Comparison of ENCODE assay signal across 30 cellular contexts in the genomic region with DNA sequence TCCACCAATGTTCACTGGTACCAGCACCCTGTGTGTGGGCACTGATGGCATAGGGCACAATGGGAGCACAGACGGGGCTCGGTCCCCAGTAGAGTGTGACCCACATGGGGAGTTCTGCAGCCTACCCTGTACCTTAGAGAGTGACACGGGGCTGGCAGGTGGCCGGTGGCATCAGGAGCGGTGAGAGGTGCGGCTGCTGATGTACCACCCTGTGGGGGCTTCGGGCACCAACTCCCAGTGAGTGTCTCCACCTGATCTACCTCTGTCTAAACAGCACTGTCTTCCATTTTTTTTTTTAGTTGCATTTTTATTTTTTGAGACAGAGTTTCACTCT. TPM values are rescaled to one million over a fixed set of nuclear protein-coding genes. Genes with fewer than 3 reads are reported as not detected.
"Had no signal": no experiment of that assay in that cellular context is flagged by ENCODE, and none has a peak within 500 bp of the region (broad histone marks: within the 10 kb centered on the region; RNA-seq: fewer than 3 reads in every experiment).

No MANE protein-coding gene starts in this region.

- H3K27ac ChIP-seq: ascending aorta, breast epithelium, cardiac muscle cell, coronary artery, epithelial cell of prostate, esophagus squamous epithelium, gastroesophageal sphincter had no signal

- H3K4me1 Mint-ChIP-seq: activated CD8-positive, alpha-beta memory T cell treated with anti-CD3 and anti-CD28 coated beads, Interleukin-2, amount 10 ng/mL, durations not matched to agents 7 days and 5 days; activated naive CD4-positive, alpha-beta T cell treated with anti-CD3 and anti-CD28 coated beads, Interleukin-2, amount 10 ng/mL, durations not matched to agents 7 days and 5 days had no signal

- H3K27me3 ChIP-seq: ascending aorta, breast epithelium, cardiac muscle cell, dorsolateral prefrontal cortex, esophagus squamous epithelium, gastroesophageal sphincter had no signal

- H3K36me3 Mint-ChIP-seq: activated CD4-positive, alpha-beta memory T cell treated with anti-CD3 and anti-CD28 coated beads for 36 hours; activated CD8-positive, alpha-beta memory T cell treated with anti-CD3 and anti-CD28 coated beads, Interleukin-2, amount 10 ng/mL, durations not matched to agents 7 days and 5 days; activated naive CD4-positive, alpha-beta T cell treated with anti-CD3 and anti-CD28 coated beads, Interleukin-2, amount 10 ng/mL, durations not matched to agents 7 days and 5 days; activated naive CD4-positive, alpha-beta T cell treated with anti-CD3 and anti-CD28 coated beads, Interleukin-2, amount 50 U/mL, for 72 hours; activated naive CD8-positive, alpha-beta T cell treated with anti-CD3 and anti-CD28 coated beads, Interleukin-2, amount 10 ng/mL, durations not matched to agents 7 days and 5 days had no signal

- H3K9me3 Mint-ChIP-seq: activated CD4-positive, alpha-beta memory T cell treated with anti-CD3 and anti-CD28 coated beads for 36 hours; activated CD4-positive, alpha-beta T cell treated with anti-CD3 and anti-CD28 coated beads, Interleukin-2, amount 10 ng/mL, durations not matched to agents 24 days and 14 days; activated naive CD4-positive, alpha-beta T cell treated with anti-CD3 and anti-CD28 coated beads, Interleukin-2, amount 10 ng/mL, durations not matched to agents 7 days and 5 days; activated naive CD8-positive, alpha-beta T cell treated with anti-CD3 and anti-CD28 coated beads, Interleukin-2, amount 10 ng/mL, durations not matched to agents 7 days and 5 days; activated T-helper 1 cell treated with anti-CD3 and anti-CD28 coated beads, Interleukin-12 subunit alpha, Interleukin-12 subunit beta, Interleukin-2, Interleukin-4 antibody, amounts not matched to agents 30 ng/mL and 10 ng/mL and 1 ng/mL, durations not matched to agents 14 hours and 24 hours and 36 hours; activated T-helper 2 cell treated with anti-CD3 and anti-CD28 coated beads, Interferon-gamma antibody, Interleukin-2, Interleukin-4, amounts not matched to agents 10 μg/mL and 5 μg/mL and 100 μg/mL, durations not matched to agents 14 hours and 24 hours and 36 hours; central memory CD8-positive, alpha-beta T cell; dendritic cell treated with granulocyte-macrophage colony-stimulating factor and Interleukin-4, amounts not matched to agents 40 ng/mL and 50 ng/mL, for 4 days had no signal

- DNase-seq: activated CD4-positive, alpha-beta memory T cell treated with anti-CD3 and anti-CD28 coated beads for 36 hours; activated CD4-positive, alpha-beta T cell treated with anti-CD3 and anti-CD28 coated beads for 36 hours; activated CD4-positive, alpha-beta T cell treated with anti-CD3 and anti-CD28 coated beads, Interleukin-2, amount 10 ng/mL, durations not matched to agents 24 days and 14 days; activated CD4-positive, CD25-positive, alpha-beta regulatory T cell; activated CD4-positive, CD25-positive, alpha-beta regulatory T cell treated with anti-CD3 and anti-CD28 coated beads, Interleukin-2, amount 50 U/mL, for 72 hours; activated CD8-positive, alpha-beta memory T cell treated with anti-CD3 and anti-CD28 coated beads, Interleukin-2, amount 10 ng/mL, durations not matched to agents 7 days and 5 days; activated CD8-positive, alpha-beta memory T cell treated with anti-CD3 and anti-CD28 coated beads, Interleukin-2, amount 50 U/mL, for 4 hours; activated CD8-positive, alpha-beta T cell treated with anti-CD3 and anti-CD28 coated beads, Interleukin-2, amount 10 ng/mL, durations not matched to agents 7 days and 5 days; activated effector memory CD4-positive, alpha-beta T cell treated with anti-CD3 and anti-CD28 coated beads, Interleukin-2, amount 50 U/mL, for 16 hours; activated naive CD4-positive, alpha-beta T cell treated with anti-CD3 and anti-CD28 coated beads, Interleukin-2, amount 10 ng/mL, durations not matched to agents 7 days and 5 days; activated naive CD8-positive, alpha-beta T cell treated with anti-CD3 and anti-CD28 coated beads, Interleukin-2, amount 10 ng/mL, durations not matched to agents 7 days and 5 days; activated T-cell treated with anti-CD3 and anti-CD28 coated beads, Interleukin-2, amount 50 U/mL, for 1 hour; activated T-cell treated with anti-CD3 and anti-CD28 coated beads, Interleukin-2, amount 50 U/mL, for 48 hours; dorsolateral prefrontal cortex; esophagus squamous epithelium; foreskin melanocyte; T-helper 2 cell had no signal

- ATAC-seq: activated CD4-positive, alpha-beta T cell treated with anti-CD3 and anti-CD28 coated beads for 36 hours; activated CD8-positive, alpha-beta memory T cell treated with anti-CD3 and anti-CD28 coated beads, Interleukin-2, amount 10 ng/mL, durations not matched to agents 7 days and 5 days; activated CD8-positive, alpha-beta T cell treated with anti-CD3 and anti-CD28 coated beads, Interleukin-2, amount 10 ng/mL, durations not matched to agents 7 days and 5 days; activated naive CD4-positive, alpha-beta T cell treated with anti-CD3 and anti-CD28 coated beads, Interleukin-2, amount 50 U/mL, for 72 hours; gastroesophageal sphincter had no signal

- H3K36me3 ChIP-seq: ascending aorta, breast epithelium, cardiac muscle cell, esophagus squamous epithelium, gastroesophageal sphincter had no signal

- H3K4me1 ChIP-seq: ascending aorta had no signal

- H3K27ac Mint-ChIP-seq: activated CD4-positive, alpha-beta memory T cell treated with anti-CD3 and anti-CD28 coated beads for 36 hours; activated CD4-positive, alpha-beta T cell treated with anti-CD3 and anti-CD28 coated beads for 36 hours; activated CD4-positive, alpha-beta T cell treated with anti-CD3 and anti-CD28 coated beads, Interleukin-2, amount 10 ng/mL, durations not matched to agents 24 days and 14 days; activated CD8-positive, alpha-beta memory T cell treated with anti-CD3 and anti-CD28 coated beads, Interleukin-2, amount 10 ng/mL, durations not matched to agents 7 days and 5 days; activated CD8-positive, alpha-beta T cell treated with anti-CD3 and anti-CD28 coated beads, Interleukin-2, amount 10 ng/mL, durations not matched to agents 7 days and 5 days; activated naive CD4-positive, alpha-beta T cell treated with anti-CD3 and anti-CD28 coated beads, Interleukin-2, amount 10 ng/mL, durations not matched to agents 7 days and 5 days; activated naive CD4-positive, alpha-beta T cell treated with anti-CD3 and anti-CD28 coated beads, Interleukin-2, amount 50 U/mL, for 72 hours; activated naive CD8-positive, alpha-beta T cell treated with anti-CD3 and anti-CD28 coated beads, Interleukin-2, amount 10 ng/mL, durations not matched to agents 7 days and 5 days; activated T-helper 1 cell treated with anti-CD3 and anti-CD28 coated beads, Interleukin-12 subunit alpha, Interleukin-12 subunit beta, Interleukin-2, Interleukin-4 antibody, amounts not matched to agents 30 ng/mL and 10 ng/mL and 1 ng/mL, durations not matched to agents 14 hours and 24 hours and 36 hours; activated T-helper 2 cell treated with anti-CD3 and anti-CD28 coated beads, Interferon-gamma antibody, Interleukin-2, Interleukin-4, amounts not matched to agents 10 μg/mL and 5 μg/mL and 100 μg/mL, durations not matched to agents 14 hours and 24 hours and 36 hours; brain; dendritic cell treated with granulocyte-macrophage colony-stimulating factor and Interleukin-4, amounts not matched to agents 40 ng/mL and 50 ng/mL, for 4 days had no signal

- H3K4me3 ChIP-seq: ascending aorta, breast epithelium, cardiac muscle cell, coronary artery, dorsolateral prefrontal cortex, esophagus squamous epithelium, gastroesophageal sphincter had no signal

- H3K4me3 Mint-ChIP-seq: activated CD4-positive, alpha-beta memory T cell treated with anti-CD3 and anti-CD28 coated beads for 36 hours; activated CD4-positive, alpha-beta T cell treated with anti-CD3 and anti-CD28 coated beads for 36 hours; activated CD4-positive, alpha-beta T cell treated with anti-CD3 and anti-CD28 coated beads, Interleukin-2, amount 10 ng/mL, durations not matched to agents 24 days and 14 days; activated CD8-positive, alpha-beta memory T cell treated with anti-CD3 and anti-CD28 coated beads, Interleukin-2, amount 10 ng/mL, durations not matched to agents 7 days and 5 days; activated CD8-positive, alpha-beta T cell treated with anti-CD3 and anti-CD28 coated beads, Interleukin-2, amount 10 ng/mL, durations not matched to agents 7 days and 5 days; activated naive CD4-positive, alpha-beta T cell treated with anti-CD3 and anti-CD28 coated beads, Interleukin-2, amount 10 ng/mL, durations not matched to agents 7 days and 5 days; activated naive CD8-positive, alpha-beta T cell treated with anti-CD3 and anti-CD28 coated beads, Interleukin-2, amount 10 ng/mL, durations not matched to agents 7 days and 5 days; activated T-helper 1 cell treated with anti-CD3 and anti-CD28 coated beads, Interleukin-12 subunit alpha, Interleukin-12 subunit beta, Interleukin-2, Interleukin-4 antibody, amounts not matched to agents 30 ng/mL and 10 ng/mL and 1 ng/mL, durations not matched to agents 14 hours and 24 hours and 36 hours; brain; central memory CD8-positive, alpha-beta T cell; dendritic cell treated with granulocyte-macrophage colony-stimulating factor and Interleukin-4, amounts not matched to agents 40 ng/mL and 50 ng/mL, for 4 days had no signal

RNA-seq across cellular contexts. Expression of gene JAKMIP3, which starts 4.1 kb away (rescaled TPM):
- total RNA-seq: ascending aorta, endothelial cell of umbilical vein had no signal
